Comparison of ENCODE assay signal across 7 cellular contexts in the genomic region with DNA sequence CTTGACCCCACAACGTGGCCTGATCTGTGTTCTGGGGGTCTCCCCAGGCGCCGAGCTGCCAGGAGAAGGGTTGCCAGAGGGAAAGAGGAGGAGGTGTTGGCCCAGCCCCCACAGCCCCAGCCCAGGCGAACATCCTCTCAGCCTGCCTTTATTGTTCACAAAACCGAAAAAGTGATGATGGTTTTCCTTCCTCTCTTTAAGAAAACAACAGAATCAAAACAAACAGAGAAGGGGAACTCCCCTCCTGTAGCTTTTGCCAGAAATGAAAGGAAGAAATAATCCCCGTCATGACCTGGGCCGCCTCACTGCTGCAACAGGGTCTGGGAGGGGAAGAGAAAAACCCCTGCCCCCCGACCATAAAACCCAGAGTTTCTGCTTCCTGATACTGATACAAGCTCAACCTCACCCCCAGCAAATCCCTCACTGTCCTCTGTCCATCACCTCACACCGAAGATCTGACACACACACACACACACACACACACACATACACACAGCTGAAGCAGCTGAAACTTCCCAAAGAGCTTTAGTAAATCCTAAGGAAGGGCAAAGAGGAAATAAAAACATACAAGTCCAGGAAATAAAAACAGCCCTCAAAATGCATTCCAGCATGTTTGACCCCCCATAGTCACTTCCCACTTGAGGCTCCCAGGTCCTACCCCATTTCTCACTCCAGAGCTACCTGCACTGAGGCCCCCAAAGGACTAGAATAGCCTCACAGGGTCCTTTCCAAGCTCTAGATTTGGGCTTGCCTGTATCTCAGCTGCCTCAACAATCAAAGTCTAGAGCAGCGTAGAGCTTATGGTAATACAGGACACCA. TPM values are rescaled to one million over a fixed set of nuclear protein-coding genes. Genes with fewer than 3 reads are reported as not detected.
DNase-seq lines count a peak whose midpoint lies in the region; ATAC-seq lines count a peak whose summit lies in the region.

No MANE protein-coding gene starts in this region.

- ATAC-seq in GM19455 (IDR thresholded peaks at IDR 0.05; ENCODE audit: unreplicated experiment) (peak; percentile 74), HG03460 (IDR thresholded peaks at IDR 0.05; ENCODE audit: unreplicated experiment) (peak; percentile 88), left ventricle myocardium superior (peak; percentile 30)

- DNase-seq in activated CD8-positive, alpha-beta memory T cell treated with anti-CD3 and anti-CD28 coated beads for 4 hours (ENCODE audit: low read depth in 2 of 2): peak; percentile 39 to 46
- DNase-seq in left ventricle myocardium superior (peak; percentile 58), kidney tubule cell (ENCODE audit: low spot score) (no peak), GF-D8 (lab: John Stamatoyannopoulos, UW) (no peak)
- peak; percentile 53 to 73 (median 57) for DNase-seq in stimulated activated CD4-positive, alpha-beta T cell treated with anti-CD3 and anti-CD28 coated beads, TNF-alpha, amount 100 ng/mL, for 24 hours (ENCODE audit: low read depth in 3 of 3)

- intact Hi-C loops in left ventricle myocardium superior (cut with micrococcal nuclease): no loop called here

RNA-seq across cellular contexts. Expression of gene ZFP36L2, which starts 51.8 kb away (rescaled TPM):
- total RNA-seq in left ventricle myocardium superior: 55.0 TPM

Comparison
In these comparisons a context has a peak if more than half of its experiments do, and no peak if none do; other contexts are left out.
1. ATAC-seq: peak in every context shown above with its lines; median percentile 88 in HG03460; 74 in GM19455; 30 in left ventricle myocardium superior.
2. DNase-seq: peak in activated CD8-positive, alpha-beta memory T cell treated with anti-CD3 and anti-CD28 coated beads for 4 hours (2 of 2), left ventricle myocardium superior (single experiment) and stimulated activated CD4-positive, alpha-beta T cell treated with anti-CD3 and anti-CD28 coated beads, TNF-alpha, amount 100 ng/mL, for 24 hours (3 of 3); none in kidney tubule cell (single experiment) and GF-D8 (single experiment).